ENCODE assay signal across 9 cellular contexts in the genomic region with DNA sequence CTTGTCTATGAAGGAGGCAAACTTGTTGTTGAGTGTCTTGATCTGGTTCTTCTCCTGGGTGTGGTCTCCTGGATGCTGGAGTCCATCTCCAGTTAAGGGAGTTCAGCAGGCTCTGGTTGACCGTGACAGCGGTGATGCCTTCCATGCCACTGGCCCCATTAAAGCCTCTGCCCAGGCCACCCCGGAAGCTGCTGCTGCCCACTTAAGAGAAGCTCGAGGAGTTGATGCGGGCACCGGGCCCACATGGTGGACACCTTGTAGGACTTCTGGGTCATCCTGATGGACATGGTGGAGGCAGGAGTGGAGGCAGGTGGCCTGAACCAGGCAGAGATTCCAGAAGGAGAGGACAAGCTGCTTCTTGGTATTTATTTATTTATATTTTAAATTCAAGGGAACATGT.
"Had no signal": no experiment of that assay in that cellular context is flagged by ENCODE, and none has a peak within 500 bp of the region (broad histone marks: within the 10 kb centered on the region; RNA-seq: fewer than 3 reads in every experiment).

No MANE protein-coding gene starts in this region.

- H2AFZ ChIP-seq: GM23248, GM23338 had no signal

- H3K4me3 Mint-ChIP-seq: GM23338, H9, HFFc6 had no signal

- DNase-seq: GM23248, GOT3, H7, H9, HCEC 1CT, HFFc6 had no signal

- H3K9ac ChIP-seq: GM23248 had no signal

- H3K27ac Mint-ChIP-seq: GM23338, H9, HFFc6 had no signal

- H3K9me3 ChIP-seq: HAP-1 had no signal

- H3K4me1 ChIP-seq: HAP-1 had no signal

- H3K9me3 Mint-ChIP-seq: GM23338, HFFc6 had no signal

- H3K27ac ChIP-seq: GM23248 had no signal

- H3K4me2 ChIP-seq: GM23338 had no signal

- H3K36me3 ChIP-seq: HAP-1 had no signal

- H3K4me3 ChIP-seq: GM23248, GM23338, HAP-1 had no signal

- ATAC-seq: GM23338, HCT116 had no signal
